22 cellular contexts compared by ENCODE assay signal in the genomic region with DNA sequence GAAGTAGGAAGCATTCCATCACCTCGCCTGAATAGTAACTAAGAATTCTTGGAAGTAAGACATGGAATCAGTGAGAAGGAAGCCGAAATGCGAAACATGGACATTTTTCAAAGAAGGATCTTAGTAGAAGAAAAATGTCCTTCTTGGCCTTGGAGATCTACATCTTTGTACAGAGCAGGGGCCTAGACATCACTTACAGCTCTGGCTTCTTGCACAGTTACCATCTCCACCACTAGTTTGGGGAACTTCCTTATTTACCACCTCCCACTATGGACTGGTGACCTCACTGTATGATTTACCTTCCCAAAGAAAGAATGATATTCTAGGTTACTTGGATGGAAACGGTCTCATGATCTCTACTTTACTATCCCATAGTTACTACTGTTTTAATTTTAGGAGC. TPM values are rescaled to one million over a fixed set of nuclear protein-coding genes. Genes with fewer than 3 reads are reported as not detected.
DNase-seq lines count a peak whose midpoint lies in the region; ATAC-seq, FAIRE-seq and TF ChIP-seq lines count a peak whose summit lies in the region.
"Had no signal": no experiment of that assay in that cellular context is flagged by ENCODE, and none has a peak within 500 bp of the region (broad histone marks: within the 10 kb centered on the region; RNA-seq: fewer than 3 reads in every experiment).

No MANE protein-coding gene starts in this region.

- H3K9me3 ChIP-seq in K562 (replicated peaks; ENCODE audit: control insufficient read depth, insufficient read depth, low read depth, low read length) (no peaks in the 10 kb centered on the region), spleen (no peaks in the 10 kb centered on the region)
- H3K9me3 ChIP-seq: heart left ventricle had no signal

- no TSS peak for BruUV-seq in K562 (replicated peaks; lab: Mats Ljungman, UMichigan)

- H2AFZ ChIP-seq in K562 (ENCODE audit: low read depth, low read length): no peak overlapping the region

- TF ChIP-seq CTCF in K562 (IDR thresholded peaks at IDR 0.05 in 2 of 3, conservative IDR thresholded peaks at IDR 0.05 in 1 of 3; ENCODE audit: insufficient read depth in 2 of 3, low read depth in 1 of 3, low read length in 3 of 3) (0 out of 6 replicates have a peak, but pooled peaks of 1 of the 3 experiments have one; percentile 12), spleen (IDR thresholded peaks at IDR 0.05 in 8 of 11, conservative IDR thresholded peaks at IDR 0.05 in 3 of 11) (peak in 1 of 11 experiments; percentile 11), mesothelial cell of epicardium (IDR thresholded peaks at IDR 0.05; ENCODE audit: unreplicated experiment) (no peak)

- H3K4me1 ChIP-seq in K562 (replicated peaks in 1 of 2; ENCODE audit: control insufficient read depth in 2 of 2, insufficient read depth in 2 of 2, low read length in 2 of 2): peaks cover 29 to 57% of the 10 kb centered on the region in 2 experiments
- peaks cover 10 to 89% (median 45%) of the 10 kb centered on the region in 6 donors for H3K4me1 ChIP-seq in spleen

- peak overlapping the region; percentile 13 for H3K4me2 ChIP-seq in K562 (ENCODE audit: insufficient read depth, low read length)

- CTCF ChIA-PET in K562 (lab: Yijun Ruan, JAX; ENCODE audit: low intra/inter-chr PET ratio): no interaction called here

- peaks cover 51% of the 10 kb centered on the region for H3K4me1 Mint-ChIP-seq in activated T-cell treated with anti-CD3 and anti-CD28 coated beads, Interleukin-2, amount 50 U/mL, for 72 hours (ENCODE audit: low read depth)
- H3K4me1 Mint-ChIP-seq in mesothelial cell of epicardium: peaks cover 4% of the 10 kb centered on the region

- no peaks in the 10 kb centered on the region for H3K9me1 ChIP-seq in K562 (ENCODE audit: control insufficient read depth, insufficient read depth, low read length)

- POLR2A ChIA-PET in K562 (lab: Yijun Ruan, JAX): interaction anchor here (0.5 to 2.1 kb wide), 8 partner anchors 10 to 189 kb away, joined by 3 to 8 read pairs (median 5); a partner anchor contains a TSS

- no peak for DNase-seq in activated T-cell treated with anti-CD3 and anti-CD28 coated beads, Interleukin-2, amount 50 U/mL, for 72 hours
- no peak for DNase-seq in activated T-cell treated with anti-CD3 and anti-CD28 coated beads for 4 hours
- DNase-seq in OCI-M1 (lab: John Stamatoyannopoulos, UW): peak; percentile 38
- DNase-seq in K562 (ENCODE audit: extremely low read depth in 1 of 4, low spot score in 3 of 4): no peak
- no peak for DNase-seq in spleen
- no peak for DNase-seq in mesothelial cell of epicardium (ENCODE audit: low spot score in 2 of 2, unreplicated experiment in 2 of 2)
- DNase-seq in LoVo (ENCODE audit: low spot score): no peak
- DNase-seq in COLO829 (ENCODE audit: low spot score): no peak
- DNase-seq: activated CD4-positive, CD25-positive, alpha-beta regulatory T cell; activated naive CD4-positive, alpha-beta T cell treated with anti-CD3 and anti-CD28 coated beads, Interleukin-2, amount 50 U/mL, for 16 hours; GDM1; GOT3; heart left ventricle; mesenchymal stem cell; NCI-H187 treated with DMSO at 0.1 percent for 48 hours; NCI-H524; nucleus accumbens; right cardiac atrium had no signal

- H3K27me3 Mint-ChIP-seq in activated T-cell treated with anti-CD3 and anti-CD28 coated beads, Interleukin-2, amount 50 U/mL, for 72 hours (ENCODE audit: low read depth): no peaks in the 10 kb centered on the region
- no peaks in the 10 kb centered on the region for H3K27me3 Mint-ChIP-seq in mesothelial cell of epicardium (ENCODE audit: low read depth)

- H3K36me3 ChIP-seq in K562 (ENCODE audit: control insufficient read depth, insufficient read depth, low read length) (peaks cover 85% of the 10 kb centered on the region), spleen (no peaks in the 10 kb centered on the region)
- H3K36me3 ChIP-seq: heart left ventricle had no signal

- H3K9me3 Mint-ChIP-seq in activated T-cell treated with anti-CD3 and anti-CD28 coated beads, Interleukin-2, amount 50 U/mL, for 72 hours: no peaks in the 10 kb centered on the region
- no peaks in the 10 kb centered on the region for H3K9me3 Mint-ChIP-seq in mesothelial cell of epicardium

- intact Hi-C loops in K562 (cut with micrococcal nuclease): loop anchor here (2.0 kb wide), 1 partner anchor 15 kb away; a partner anchor contains a TSS
- intact Hi-C loops in spleen (cut with DNase I; ENCODE audit: low total_unique reads): no loop called here

- no peak overlapping the region for H3K9ac ChIP-seq in K562 (ENCODE audit: insufficient read depth in 1 of 2, low read depth in 2 of 2, low read length in 2 of 2)

- TF ChIP-seq RAD21 in K562 (CRISPR knock-in tag; conservative IDR thresholded peaks at IDR 0.05 in 1 of 2, IDR thresholded peaks at IDR 0.05 in 1 of 2): no peak

- FAIRE-seq in K562 (lab: Jason Lieb, UNC): no peak
- FAIRE-seq: bronchial epithelial cell, D721Med, islet of Langerhans had no signal

- H3K4me3 ChIP-seq in K562 (no peak overlapping the region), spleen (peak overlapping the region in 1 of 8 donors; percentile 40)
- H3K4me3 ChIP-seq: heart left ventricle had no signal

- TF ChIP-seq EP300 in K562 (IDR thresholded peaks at IDR 0.05; ENCODE audit: low read length): no peak

- ATAC-seq in activated T-cell treated with anti-CD3 and anti-CD28 coated beads, Interleukin-2, amount 50 U/mL, for 72 hours (replicated peaks in 1 of 2): no peak
- ATAC-seq in K562: peak; percentile 78
- ATAC-seq: heart left ventricle, right cardiac atrium, SK-N-SH treated with all-trans-retinoic acid at 6 μM for 48 hours had no signal

- peak overlapping the region in 1 of 2 donors; percentile 8 for H3K4me3 Mint-ChIP-seq in activated T-cell treated with anti-CD3 and anti-CD28 coated beads, Interleukin-2, amount 50 U/mL, for 72 hours
- no peak overlapping the region for H3K4me3 Mint-ChIP-seq in mesothelial cell of epicardium

- H3K27ac Mint-ChIP-seq in activated T-cell treated with anti-CD3 and anti-CD28 coated beads, Interleukin-2, amount 50 U/mL, for 72 hours: peak overlapping the region; percentile 2
- no peak overlapping the region for H3K27ac Mint-ChIP-seq in mesothelial cell of epicardium

- H3K27me3 ChIP-seq in K562 (ENCODE audit: control insufficient read depth in 2 of 2, insufficient read depth in 2 of 2, low read length in 2 of 2): no peaks in the 10 kb centered on the region
- H3K27me3 ChIP-seq in spleen (replicated peaks in 1 of 7): no peaks in the 10 kb centered on the region

- no peak for TF ChIP-seq POLR2A in K562 (conservative IDR thresholded peaks at IDR 0.05)
- no peak for TF ChIP-seq POLR2A in spleen (IDR thresholded peaks at IDR 0.05)

- H3K36me3 Mint-ChIP-seq in activated T-cell treated with anti-CD3 and anti-CD28 coated beads, Interleukin-2, amount 50 U/mL, for 72 hours (ENCODE audit: insufficient read depth in 2 of 2): peaks cover 0 to 5% of the 10 kb centered on the region in 2 donors
- H3K36me3 Mint-ChIP-seq in mesothelial cell of epicardium: no peaks in the 10 kb centered on the region

- peaks cover 99% of the 10 kb centered on the region for H3K79me2 ChIP-seq in K562 (ENCODE audit: control insufficient read depth, insufficient read depth, low read length)

- in situ Hi-C loops in K562 (cut with MboI): no loop called here

- WGBS in K562 (ENCODE audit: insufficient coverage, low coverage, missing lambda C conversion rate): 51% methylated on average over 4 of the region's 4 CpGs
- WGBS in spleen, 5 donors: 73 to 88% (median 76%) methylated on average over 4 of the region's 4 CpGs

- peaks cover 31% of the 10 kb centered on the region for H4K20me1 ChIP-seq in K562 (replicated peaks; ENCODE audit: control insufficient read depth, insufficient read depth, low read length)

- H3K27ac ChIP-seq in K562 (ENCODE audit: extremely low read depth, low read depth, low read length) (peak overlapping the region; percentile 50), spleen (peak overlapping the region in 5 of 8 donors; percentile 25 to 84 (median 71))
- H3K27ac ChIP-seq: heart left ventricle had no signal

RNA-seq across cellular contexts. Expression of a gene that starts 15.7 kb away (rescaled TPM):
- 1 to 10 TPM; 3.5 to 6.9 TPM for total RNA-seq in activated T-cell treated with anti-CD3 and anti-CD28 coated beads, Interleukin-2, amount 50 U/mL, for 72 hours
- total RNA-seq in K562 (2011; cell fraction: chromatin; rRNA removed; ENCODE audit: low replicate concordance): 63.3 and 67.4 TPM in 2 replicates
- total RNA-seq in K562 (2011; cell fraction: nucleolus; rRNA removed): 45.1 and 50.9 TPM in 2 replicates
- 43.0 and 48.2 TPM in 2 replicates for total RNA-seq in K562 (2011; cell fraction: nucleoplasm; rRNA removed)
- total RNA-seq in K562 (2014; rRNA removed): 26.7 and 27.1 TPM in 2 replicates
- total RNA-seq in K562 (2014; rRNA removed; fragmentation: Illumina TruSeq; extraction: Trizol): 23.4 and 29.3 TPM in 2 replicates
- 25.3 and 25.6 TPM in 2 replicates for total RNA-seq in K562 (2015; rRNA removed; fragmentation: Illumina TruSeq; extraction: Trizol)
- total RNA-seq in K562 (2021): 27.8 and 36.8 TPM in 2 replicates
- polyA plus RNA-seq in K562 (2011; rRNA removed): 53.2 and 53.8 TPM in 2 replicates
- polyA plus RNA-seq in K562 (2011; cell fraction: cytosol; rRNA removed): 52.4 and 52.9 TPM in 2 replicates
- polyA plus RNA-seq in K562 (2011; cell fraction: nucleus; rRNA removed): 28.9 and 33.6 TPM in 2 replicates
- 18.6 and 19.4 TPM in 2 replicates for polyA plus RNA-seq in K562 (2012)
- 35.3 and 41.6 TPM in 2 replicates for polyA plus RNA-seq in K562 (2014; fragmentation: Illumina TruSeq; extraction: Trizol)
- 1 to 10 TPM; 8.1 to 8.8 TPM for polyA plus RNA-seq in K562 (2014; fragmentation: Nextera tagmentation; extraction: Ambion mirVana)
- 21.7 and 30.0 TPM in 2 replicates for polyA plus RNA-seq in K562 (2014; rRNA removed)
- 56.7 and 57.5 TPM in 2 replicates for polyA minus RNA-seq in K562 (2011; rRNA and poly(A)+ RNA removed)
- polyA minus RNA-seq in K562 (2011; cell fraction: cytosol; rRNA and poly(A)+ RNA removed): 39.3 and 40.1 TPM in 2 replicates
- 26.0 and 37.0 TPM in 2 replicates for polyA minus RNA-seq in K562 (2011; cell fraction: nucleus; rRNA and poly(A)+ RNA removed)
- 10 to 100 TPM; 10.3 to 15.5 (median 12.5) TPM for total RNA-seq in spleen
- 1 to 10 TPM; 1.2 to 1.9 (median 1.6) TPM for polyA plus RNA-seq in spleen
- total RNA-seq in mesothelial cell of epicardium: 0.67 to 0.78 TPM (median 0.72 TPM) in 3 replicates
- total RNA-seq: bronchial epithelial cell had no signal

RNA-seq across cellular contexts. Expression of a gene that starts 35.4 kb away (rescaled TPM):
- total RNA-seq in activated T-cell treated with anti-CD3 and anti-CD28 coated beads, Interleukin-2, amount 50 U/mL, for 72 hours: 10 to 100 TPM; 63.7 to 74.5 TPM
- total RNA-seq in K562 (2011; cell fraction: chromatin; rRNA removed; ENCODE audit: low replicate concordance): 81.3 and 104 TPM in 2 replicates
- total RNA-seq in K562 (2011; cell fraction: nucleolus; rRNA removed): 51.9 and 54.7 TPM in 2 replicates
- total RNA-seq in K562 (2011; cell fraction: nucleoplasm; rRNA removed): 67.5 and 68.8 TPM in 2 replicates
- total RNA-seq in K562 (2014; rRNA removed): 30.8 and 36.3 TPM in 2 replicates
- total RNA-seq in K562 (2014; rRNA removed; fragmentation: Illumina TruSeq; extraction: Trizol): 53.4 and 55.2 TPM in 2 replicates
- total RNA-seq in K562 (2015; rRNA removed; fragmentation: Illumina TruSeq; extraction: Trizol): 43.7 and 45.6 TPM in 2 replicates
- total RNA-seq in K562 (2021): 44.4 and 48.9 TPM in 2 replicates
- polyA plus RNA-seq in K562 (2011; rRNA removed): 76.6 and 92.5 TPM in 2 replicates
- 77.7 and 92.2 TPM in 2 replicates for polyA plus RNA-seq in K562 (2011; cell fraction: cytosol; rRNA removed)
- polyA plus RNA-seq in K562 (2011; cell fraction: nucleus; rRNA removed): 81.7 and 87.2 TPM in 2 replicates
- polyA plus RNA-seq in K562 (2012): 31.3 and 43.1 TPM in 2 replicates
- 48.1 and 56.6 TPM in 2 replicates for polyA plus RNA-seq in K562 (2014; fragmentation: Illumina TruSeq; extraction: Trizol)
- 100 to 1,000 TPM in 1 of 2 experiments, 10 to 100 TPM in 1; 74.1 to 110 TPM for polyA plus RNA-seq in K562 (2014; fragmentation: Nextera tagmentation; extraction: Ambion mirVana)
- 33.5 and 40.7 TPM in 2 replicates for polyA plus RNA-seq in K562 (2014; rRNA removed)
- 157 and 159 TPM in 2 replicates for polyA minus RNA-seq in K562 (2011; rRNA and poly(A)+ RNA removed)
- 48.8 and 68.1 TPM in 2 replicates for polyA minus RNA-seq in K562 (2011; cell fraction: cytosol; rRNA and poly(A)+ RNA removed)
- polyA minus RNA-seq in K562 (2011; cell fraction: nucleus; rRNA and poly(A)+ RNA removed): 30.7 and 57.5 TPM in 2 replicates
- total RNA-seq in spleen: 10 to 100 TPM; 24.4 to 45.0 (median 32.9) TPM
- polyA plus RNA-seq in spleen: 10 to 100 TPM in 2 of 3 donors, 1 to 10 TPM in 1; 9.8 to 13.8 (median 10.9) TPM
- total RNA-seq in mesothelial cell of epicardium: 36.8 to 43.5 TPM (median 40.9 TPM) in 3 replicates

RNA-seq across cellular contexts. Expression of a gene that starts 35.8 kb away (rescaled TPM):
- total RNA-seq in activated T-cell treated with anti-CD3 and anti-CD28 coated beads, Interleukin-2, amount 50 U/mL, for 72 hours: 100 to 1,000 TPM; 110 to 142 TPM
- 35.2 and 46.4 TPM in 2 replicates for total RNA-seq in K562 (2011; cell fraction: chromatin; rRNA removed; ENCODE audit: low replicate concordance)
- 29.4 and 33.6 TPM in 2 replicates for total RNA-seq in K562 (2011; cell fraction: nucleolus; rRNA removed)
- total RNA-seq in K562 (2011; cell fraction: nucleoplasm; rRNA removed): 34.9 and 36.8 TPM in 2 replicates
- total RNA-seq in K562 (2014; rRNA removed) (72.7 and 78.4 TPM in 2 replicates), K562 (2014; rRNA removed; fragmentation: Illumina TruSeq; extraction: Trizol) (113 and 126 TPM in 2 replicates), K562 (2015; rRNA removed; fragmentation: Illumina TruSeq; extraction: Trizol) (102 and 105 TPM in 2 replicates), K562 (2021) (97.4 and 101 TPM in 2 replicates), spleen (10 to 100 TPM in 1 of 7 donors, 1 to 10 TPM in 6; 3.0 to 10.0 (median 7.5) TPM), mesothelial cell of epicardium (13.2 to 14.7 TPM (median 14.4 TPM) in 3 replicates)
- polyA plus RNA-seq in K562 (2011; rRNA removed) (112 and 148 TPM in 2 replicates), K562 (2014; fragmentation: Illumina TruSeq; extraction: Trizol) (128 and 162 TPM in 2 replicates), K562 (2014; fragmentation: Nextera tagmentation; extraction: Ambion mirVana) (100 to 1,000 TPM; 130 to 153 TPM), K562 (2014; rRNA removed) (105 and 106 TPM in 2 replicates), spleen (1 to 10 TPM; 1.6 to 7.2 (median 5.1) TPM)
- 82.8 and 98.1 TPM in 2 replicates for polyA plus RNA-seq in K562 (2011; cell fraction: cytosol; rRNA removed)
- 52.9 and 65.0 TPM in 2 replicates for polyA plus RNA-seq in K562 (2011; cell fraction: nucleus; rRNA removed)
- 70.5 and 75.3 TPM in 2 replicates for polyA plus RNA-seq in K562 (2012)
- 99.4 and 104 TPM in 2 replicates for polyA minus RNA-seq in K562 (2011; rRNA and poly(A)+ RNA removed)
- 43.0 and 57.1 TPM in 2 replicates for polyA minus RNA-seq in K562 (2011; cell fraction: cytosol; rRNA and poly(A)+ RNA removed)
- polyA minus RNA-seq in K562 (2011; cell fraction: nucleus; rRNA and poly(A)+ RNA removed): 16.3 and 31.1 TPM in 2 replicates

RNA-seq across cellular contexts. Expression of a gene that starts 40.6 kb away (rescaled TPM):
- total RNA-seq in activated T-cell treated with anti-CD3 and anti-CD28 coated beads, Interleukin-2, amount 50 U/mL, for 72 hours: 10 to 100 TPM; 80.8 to 82.7 TPM
- total RNA-seq in K562 (2011; cell fraction: chromatin; rRNA removed; ENCODE audit: low replicate concordance): 29.7 and 29.9 TPM in 2 replicates
- total RNA-seq in K562 (2011; cell fraction: nucleolus; rRNA removed): 20.7 and 24.2 TPM in 2 replicates
- 33.1 and 37.2 TPM in 2 replicates for total RNA-seq in K562 (2011; cell fraction: nucleoplasm; rRNA removed)
- total RNA-seq in K562 (2014; rRNA removed) (67.0 and 69.1 TPM in 2 replicates), K562 (2014; rRNA removed; fragmentation: Illumina TruSeq; extraction: Trizol) (62.1 and 69.8 TPM in 2 replicates), K562 (2015; rRNA removed; fragmentation: Illumina TruSeq; extraction: Trizol) (67.9 and 70.4 TPM in 2 replicates), K562 (2021) (83.5 and 84.9 TPM in 2 replicates), spleen (10 to 100 TPM; 50.3 to 89.3 (median 72.7) TPM), mesothelial cell of epicardium (59.5 to 63.2 TPM (median 61.9 TPM) in 3 replicates)
- polyA plus RNA-seq in K562 (2011; rRNA removed) (82.3 and 87.4 TPM in 2 replicates), K562 (2014; fragmentation: Illumina TruSeq; extraction: Trizol) (85.1 and 90.7 TPM in 2 replicates), K562 (2014; fragmentation: Nextera tagmentation; extraction: Ambion mirVana) (100 to 1,000 TPM; 114 to 177 TPM), K562 (2014; rRNA removed) (80.1 and 85.0 TPM in 2 replicates), spleen (10 to 100 TPM; 66.2 to 83.9 (median 83.8) TPM)
- 68.8 and 69.8 TPM in 2 replicates for polyA plus RNA-seq in K562 (2011; cell fraction: cytosol; rRNA removed)
- 48.5 and 53.8 TPM in 2 replicates for polyA plus RNA-seq in K562 (2011; cell fraction: nucleus; rRNA removed)
- 65.1 and 70.9 TPM in 2 replicates for polyA plus RNA-seq in K562 (2012)
- 46.4 and 55.6 TPM in 2 replicates for polyA minus RNA-seq in K562 (2011; rRNA and poly(A)+ RNA removed)
- 29.6 and 30.2 TPM in 2 replicates for polyA minus RNA-seq in K562 (2011; cell fraction: cytosol; rRNA and poly(A)+ RNA removed)
- polyA minus RNA-seq in K562 (2011; cell fraction: nucleus; rRNA and poly(A)+ RNA removed): 10.8 and 20.4 TPM in 2 replicates
